8 cellular contexts compared by ENCODE assay signal in genomic region chr15:73964736-73965093, GRCh38. TPM values are rescaled to one million over a fixed set of nuclear protein-coding genes. Genes with fewer than 3 reads are reported as not detected.
DNase-seq lines count a peak whose midpoint lies in the region; ATAC-seq and FAIRE-seq lines count a peak whose summit lies in the region.

No MANE protein-coding gene starts in this region.

- peak overlapping the region; percentile 72 for H3K4me3 Mint-ChIP-seq in activated naive CD4-positive, alpha-beta T cell treated with anti-CD3 and anti-CD28 coated beads, Interleukin-2, amount 50 U/mL, for 24 hours

- no peak for FAIRE-seq in urothelium cell line (lab: Jason Lieb, UNC)

- H3K36me3 Mint-ChIP-seq in activated naive CD4-positive, alpha-beta T cell treated with anti-CD3 and anti-CD28 coated beads, Interleukin-2, amount 50 U/mL, for 24 hours: no peaks in the 10 kb centered on the region

- peak in 12 of 14 donors; percentile 7 to 69 (median 34) for DNase-seq in C1 segment of cervical spinal cord (lab: John Stamatoyannopoulos, UW)
- DNase-seq in MG63: peak; percentile 74
- peak; percentile 57 for DNase-seq in SKM-1 (lab: John Stamatoyannopoulos, UW; ENCODE audit: unreplicated experiment)
- DNase-seq in Right ventricle myocardium superior: peak; percentile 91
- DNase-seq in posterior vena cava (ENCODE audit: low spot score): peak; percentile 93
- DNase-seq in urothelium cell line (ENCODE audit: low spot score): peak; percentile 64

- ATAC-seq in GM19467 (IDR thresholded peaks at IDR 0.05; ENCODE audit: unreplicated experiment) (peak; percentile 48), Right ventricle myocardium superior (ENCODE audit: poor library complexity) (peak; percentile 95)

- H3K27me3 ChIP-seq in MG63: no peaks in the 10 kb centered on the region

- intact Hi-C loops in Right ventricle myocardium superior (cut with DNase I): loop anchor here (5.0 kb wide), 1 partner anchor 88 kb away; no protein-coding TSS in a partner anchor
- intact Hi-C loops in posterior vena cava (cut with DNase I): no loop called here

- no peaks in the 10 kb centered on the region for H3K9me3 ChIP-seq in MG63

- no peaks in the 10 kb centered on the region for H3K27me3 Mint-ChIP-seq in activated naive CD4-positive, alpha-beta T cell treated with anti-CD3 and anti-CD28 coated beads, Interleukin-2, amount 50 U/mL, for 24 hours

- peaks cover 32% of the 10 kb centered on the region for H3K4me1 Mint-ChIP-seq in activated naive CD4-positive, alpha-beta T cell treated with anti-CD3 and anti-CD28 coated beads, Interleukin-2, amount 50 U/mL, for 24 hours

- H3K27ac Mint-ChIP-seq in activated naive CD4-positive, alpha-beta T cell treated with anti-CD3 and anti-CD28 coated beads, Interleukin-2, amount 50 U/mL, for 24 hours: peak overlapping the region; percentile 74

- no peak overlapping the region for H3K4me3 ChIP-seq in MG63

- H3K36me3 ChIP-seq in MG63: no peaks in the 10 kb centered on the region

- H3K9me3 Mint-ChIP-seq in activated naive CD4-positive, alpha-beta T cell treated with anti-CD3 and anti-CD28 coated beads, Interleukin-2, amount 50 U/mL, for 24 hours: no peaks in the 10 kb centered on the region

RNA-seq across cellular contexts. Expression of gene STOML1, which starts 27.4 kb away (rescaled TPM):
- 45.3 and 53.1 TPM in 2 replicates for total RNA-seq in MG63 (2014; rRNA removed; shearing (Covaris generic); ENCODE audit: low replicate concordance)
- total RNA-seq in Right ventricle myocardium superior (26.8 TPM), posterior vena cava (10 to 100 TPM; 17.3 to 20.1 TPM)

RNA-seq across cellular contexts. Expression of gene PML, which starts 29.8 kb away (rescaled TPM):
- 19.5 and 39.8 TPM in 2 replicates for total RNA-seq in MG63 (2014; rRNA removed; shearing (Covaris generic); ENCODE audit: low replicate concordance)
- total RNA-seq in Right ventricle myocardium superior (18.2 TPM), posterior vena cava (10 to 100 TPM; 49.2 to 50.7 TPM)

RNA-seq across cellular contexts. Expression of gene LOXL1, which starts 38.5 kb away (rescaled TPM):
- total RNA-seq in MG63 (2014; rRNA removed; shearing (Covaris generic); ENCODE audit: low replicate concordance): 206 and 224 TPM in 2 replicates
- total RNA-seq in Right ventricle myocardium superior (14.6 TPM), posterior vena cava (100 to 1,000 TPM in 1 of 2 donors, 10 to 100 TPM in 1; 94.6 to 110 TPM)

Comparison
In these comparisons a context has a peak if more than half of its experiments do, and no peak if none do; other contexts are left out.
1. DNase-seq: peak in every context shown above with its lines; median percentile 93 in posterior vena cava; 91 in Right ventricle myocardium superior; 74 in MG63; 64 in urothelium cell line; 57 in SKM-1; 34 in C1 segment of cervical spinal cord.